1 cellular context compared by ENCODE assay signal in genomic region chr1:67719329-67720196, GRCh38.
TF ChIP-seq lines count a peak whose summit lies in the region.

No MANE protein-coding gene starts in this region.

TF ChIP-seq in IMR-90, 13 proteins besides CTCF, POLR2A, EP300 and RAD21 (continued from another document):
- no peak for TF ChIP-seq FOS (IDR thresholded peaks at IDR 0.05; ENCODE audit: low read depth, low read length)
- no peak for TF ChIP-seq RCOR1 (IDR thresholded peaks at IDR 0.05; ENCODE audit: insufficient replicate concordance, low read length)
- no peak for TF ChIP-seq CEBPB (IDR thresholded peaks at IDR 0.05; ENCODE audit: low read depth, low read length)
- TF ChIP-seq RFX5 (IDR thresholded peaks at IDR 0.05; ENCODE audit: low read depth, low read length): no peak
- TF ChIP-seq SMC3 (IDR thresholded peaks at IDR 0.05; ENCODE audit: low read depth, low read length): no peak
- TF ChIP-seq MAZ (IDR thresholded peaks at IDR 0.05; ENCODE audit: borderline replicate concordance, low read depth, low read length): no peak
- no peak for TF ChIP-seq ELK1 (IDR thresholded peaks at IDR 0.05; ENCODE audit: borderline replicate concordance, low read depth, low read length)
